Comparison of ENCODE assay signal across 8 cellular contexts in genomic region chr22:50673231-50674126, GRCh38. TPM values are rescaled to one million over a fixed set of nuclear protein-coding genes. Genes with fewer than 3 reads are reported as not detected.
DNase-seq lines count a peak whose midpoint lies in the region; FAIRE-seq and TF ChIP-seq lines count a peak whose summit lies in the region.

No MANE protein-coding gene starts in this region.

- peaks cover 9% of the 10 kb centered on the region for H3K4me1 Mint-ChIP-seq in chondrocyte (ENCODE audit: low read depth)
- peaks cover 9% of the 10 kb centered on the region for H3K4me1 Mint-ChIP-seq in mesothelial cell of epicardium

- H3K27me3 Mint-ChIP-seq in chondrocyte (ENCODE audit: low read depth) (peaks cover 9% of the 10 kb centered on the region), mesothelial cell of epicardium (ENCODE audit: low read depth) (peaks cover 66% of the 10 kb centered on the region)

- H3K27ac Mint-ChIP-seq in chondrocyte (ENCODE audit: unreplicated experiment) (no peak overlapping the region), mesothelial cell of epicardium (no peak overlapping the region)

- H3K36me3 Mint-ChIP-seq in chondrocyte (ENCODE audit: low read depth), result no peaks in the 10 kb centered on the region
- no peaks in the 10 kb centered on the region for H3K36me3 Mint-ChIP-seq in mesothelial cell of epicardium

- no peak overlapping the region for H3K4me3 Mint-ChIP-seq in chondrocyte (ENCODE audit: unreplicated experiment)
- H3K4me3 Mint-ChIP-seq in mesothelial cell of epicardium, result peak overlapping the region; percentile 56

- H3K9me3 Mint-ChIP-seq in chondrocyte (ENCODE audit: low read depth), result no peaks in the 10 kb centered on the region
- no peaks in the 10 kb centered on the region for H3K9me3 Mint-ChIP-seq in mesothelial cell of epicardium

- TF ChIP-seq CTCF in chondrocyte (IDR thresholded peaks at IDR 0.05) (no peak), mesothelial cell of epicardium (IDR thresholded peaks at IDR 0.05; ENCODE audit: unreplicated experiment) (no peak)

- DNase-seq in stimulated activated CD4-positive, alpha-beta T cell treated with anti-CD3 and anti-CD28 coated beads, Interleukin-4, amount 100 ng/mL, for 1 hour, result peak; percentile 17
- DNase-seq in stimulated activated CD4-positive, alpha-beta T cell treated with anti-CD3 and anti-CD28 coated beads, Interleukin-2, amount 100 ng/mL, for 24 hours, result no peak
- DNase-seq in chondrocyte (ENCODE audit: low spot score) (peak; percentile 71), mesothelial cell of epicardium (ENCODE audit: low spot score in 2 of 2, unreplicated experiment in 2 of 2) (no peak), urothelium cell line (ENCODE audit: low spot score) (peak; percentile 14), SKM-1 treated with dmso at 0.1 percent for 144 hours (lab: John Stamatoyannopoulos, UW; ENCODE audit: unreplicated experiment) (no peak), activated gamma-delta T cell (lab: John Stamatoyannopoulos, UW) (no peak)
- DNase-seq in NK-92 treated with Interleukin-12 subunit alpha and Interleukin-12 subunit beta, amount 100 ng/mL, for 24 hours (lab: John Stamatoyannopoulos, UW), result no peak

- no peak for FAIRE-seq in urothelium cell line (lab: Jason Lieb, UNC)

RNA-seq across cellular contexts. Expression of gene SHANK3, which starts 0.9 kb away (rescaled TPM):
- total RNA-seq in chondrocyte (3.9 to 7.5 TPM (median 7.0 TPM) in 3 replicates), mesothelial cell of epicardium (14.2 to 14.8 TPM (median 14.3 TPM) in 3 replicates)

RNA-seq across cellular contexts. Expression of gene ARSA, which starts 45.5 kb away (rescaled TPM):
- total RNA-seq in chondrocyte (37.6 to 39.8 TPM (median 39.3 TPM) in 3 replicates), mesothelial cell of epicardium (45.2 to 51.5 TPM (median 49.9 TPM) in 3 replicates)

Comparison
In these comparisons a context has a peak if more than half of its experiments do, and no peak if none do; other contexts are left out.
1. DNase-seq: peak in stimulated activated CD4-positive, alpha-beta T cell treated with anti-CD3 and anti-CD28 coated beads, Interleukin-4, amount 100 ng/mL, for 1 hour (single experiment), chondrocyte (single experiment) and urothelium cell line (single experiment); none in stimulated activated CD4-positive, alpha-beta T cell treated with anti-CD3 and anti-CD28 coated beads, Interleukin-2, amount 100 ng/mL, for 24 hours (0 of 2), mesothelial cell of epicardium (0 of 2), SKM-1 treated with dmso at 0.1 percent for 144 hours (single experiment), NK-92 treated with Interleukin-12 subunit alpha and Interleukin-12 subunit beta, amount 100 ng/mL, for 24 hours (single experiment) and activated gamma-delta T cell (single experiment).